ENCODE assay signal across 11 cellular contexts in genomic region chr6:32976334-32977069, GRCh38. TPM values are rescaled to one million over a fixed set of nuclear protein-coding genes. Genes with fewer than 3 reads are reported as not detected.
DNase-seq lines count a peak whose midpoint lies in the region; ATAC-seq and TF ChIP-seq lines count a peak whose summit lies in the region.
"Had no signal": no experiment of that assay in that cellular context is flagged by ENCODE, and none has a peak within 500 bp of the region (broad histone marks: within the 10 kb centered on the region; RNA-seq: fewer than 3 reads in every experiment).

No MANE protein-coding gene starts in this region.

- no peaks in the 10 kb centered on the region for H3K9me3 Mint-ChIP-seq in activated T-cell treated with anti-CD3 and anti-CD28 coated beads, Interleukin-2, amount 50 U/mL, for 4 hours
- no peaks in the 10 kb centered on the region for H3K9me3 Mint-ChIP-seq in WTC11
- H3K9me3 Mint-ChIP-seq in stimulated activated effector memory CD8-positive, alpha-beta T cell treated with anti-CD3 and anti-CD28 coated beads, Interleukin-12 subunit alpha, Interleukin-12 subunit beta, amount 100 ng/mL, for 72 hours: no peaks in the 10 kb centered on the region

- TF ChIP-seq CTCF in WTC11 (IDR thresholded peaks at IDR 0.05) (no peak), fibroblast of the aortic adventitia (IDR thresholded peaks at IDR 0.05; ENCODE audit: insufficient read depth, low read length) (no peak), colonic mucosa (IDR thresholded peaks at IDR 0.05) (no peak)

- peaks cover 87% of the 10 kb centered on the region for H3K36me3 Mint-ChIP-seq in activated T-cell treated with anti-CD3 and anti-CD28 coated beads, Interleukin-2, amount 50 U/mL, for 4 hours (ENCODE audit: insufficient read depth)
- peaks cover 96% of the 10 kb centered on the region for H3K36me3 Mint-ChIP-seq in WTC11
- H3K36me3 Mint-ChIP-seq in stimulated activated effector memory CD8-positive, alpha-beta T cell treated with anti-CD3 and anti-CD28 coated beads, Interleukin-12 subunit alpha, Interleukin-12 subunit beta, amount 100 ng/mL, for 72 hours: peaks cover 100% of the 10 kb centered on the region

- peak overlapping the region; percentile 99 for H3K4me3 ChIP-seq in fibroblast of the aortic adventitia (ENCODE audit: low read depth, low read length)
- no peak overlapping the region for H3K4me3 ChIP-seq in colonic mucosa
- H3K4me3 ChIP-seq: vagina had no signal

- peak overlapping the region; percentile 99 for H3K4me3 Mint-ChIP-seq in activated T-cell treated with anti-CD3 and anti-CD28 coated beads, Interleukin-2, amount 50 U/mL, for 4 hours
- peak overlapping the region; percentile 98 for H3K4me3 Mint-ChIP-seq in WTC11
- H3K4me3 Mint-ChIP-seq in stimulated activated effector memory CD8-positive, alpha-beta T cell treated with anti-CD3 and anti-CD28 coated beads, Interleukin-12 subunit alpha, Interleukin-12 subunit beta, amount 100 ng/mL, for 72 hours: peak overlapping the region; percentile 100

- H3K9me3 ChIP-seq in colonic mucosa: no peaks in the 10 kb centered on the region
- H3K9me3 ChIP-seq: vagina had no signal

- no peak overlapping the region for H3K27ac ChIP-seq in colonic mucosa
- H3K27ac ChIP-seq: cardiac muscle cell, vagina, WERI-Rb-1 had no signal

- DNase-seq in activated T-cell treated with anti-CD3 and anti-CD28 coated beads, Interleukin-2, amount 50 U/mL, for 4 hours: no peak
- no peak for DNase-seq in activated T-cell treated with anti-CD3 and anti-CD28 coated beads for 4 hours
- no peak for DNase-seq in WTC11 (ENCODE audit: low spot score)
- no peak for DNase-seq in fibroblast of the aortic adventitia (ENCODE audit: low read depth)
- peak in 1 of 2 donors; percentile 48 for DNase-seq in stimulated activated effector memory CD8-positive, alpha-beta T cell treated with anti-CD3 and anti-CD28 coated beads, Interleukin-12 subunit alpha, Interleukin-12 subunit beta, amount 100 ng/mL, for 72 hours (ENCODE audit: low spot score in 2 of 2)
- DNase-seq in colonic mucosa: no peak
- no peak for DNase-seq in sciatic nerve (ENCODE audit: low spot score)
- DNase-seq: WERI-Rb-1 had no signal

- no peak for ATAC-seq in activated T-cell treated with anti-CD3 and anti-CD28 coated beads, Interleukin-2, amount 50 U/mL, for 4 hours
- no peak for ATAC-seq in WTC11
- ATAC-seq in stimulated activated effector memory CD8-positive, alpha-beta T cell treated with anti-CD3 and anti-CD28 coated beads, Interleukin-12 subunit alpha, Interleukin-12 subunit beta, amount 100 ng/mL, for 72 hours: no peak
- no peak for ATAC-seq in HG03469 (IDR thresholded peaks at IDR 0.05; ENCODE audit: unreplicated experiment)
- no peak for ATAC-seq in sciatic nerve

- H3K9ac ChIP-seq in colonic mucosa (ENCODE audit: low read depth in 2 of 2, low read length in 2 of 2): no peak overlapping the region

- intact Hi-C loops in colonic mucosa (cut with DNase I) (no loop called here), sciatic nerve (cut with DNase I) (no loop called here)

- no peaks in the 10 kb centered on the region for H3K27me3 ChIP-seq in colonic mucosa
- H3K27me3 ChIP-seq: cardiac muscle cell, vagina had no signal

- POLR2A ChIA-PET in WTC11 (lab: Charles Lee): interaction anchor here (1.5 kb wide), 1 partner anchor 9 kb away, joined by 3 read pairs; no protein-coding TSS in a partner anchor

- H3K27ac Mint-ChIP-seq in WTC11: peak overlapping the region; percentile 68; the same call in 1 of the 2 replicates
- peak overlapping the region; percentile 99 for H3K27ac Mint-ChIP-seq in stimulated activated effector memory CD8-positive, alpha-beta T cell treated with anti-CD3 and anti-CD28 coated beads, Interleukin-12 subunit alpha, Interleukin-12 subunit beta, amount 100 ng/mL, for 72 hours

- peaks cover 34% of the 10 kb centered on the region for H3K4me1 ChIP-seq in colonic mucosa

- peaks cover 53% of the 10 kb centered on the region for H3K36me3 ChIP-seq in colonic mucosa

- CTCF ChIA-PET in WTC11 (lab: Charles Lee): interaction anchor here (0.6 to 0.7 kb wide), 2 partner anchors 8 kb away, joined by 3 to 4 read pairs; no protein-coding TSS in a partner anchor

- H3K27me3 Mint-ChIP-seq in activated T-cell treated with anti-CD3 and anti-CD28 coated beads, Interleukin-2, amount 50 U/mL, for 4 hours (ENCODE audit: low read depth): no peaks in the 10 kb centered on the region
- peaks cover 4% of the 10 kb centered on the region; the same call in 1 of the 2 replicates for H3K27me3 Mint-ChIP-seq in WTC11 (ENCODE audit: low read depth)

- H3K4me1 Mint-ChIP-seq in activated T-cell treated with anti-CD3 and anti-CD28 coated beads, Interleukin-2, amount 50 U/mL, for 4 hours (ENCODE audit: low read depth): peaks cover 43% of the 10 kb centered on the region
- peaks cover 50% of the 10 kb centered on the region for H3K4me1 Mint-ChIP-seq in WTC11
- peaks cover 88% of the 10 kb centered on the region for H3K4me1 Mint-ChIP-seq in stimulated activated effector memory CD8-positive, alpha-beta T cell treated with anti-CD3 and anti-CD28 coated beads, Interleukin-12 subunit alpha, Interleukin-12 subunit beta, amount 100 ng/mL, for 72 hours

TF ChIP-seq in WTC11, 78 proteins besides CTCF, POLR2A, EP300 and RAD21 (continues in another document):
- TF ChIP-seq ELF4 (CRISPR knock-in tag; IDR thresholded peaks at IDR 0.05; ENCODE audit: low read depth): no peak
- TF ChIP-seq MAX (CRISPR knock-in tag; IDR thresholded peaks at IDR 0.05): no peak
- TF ChIP-seq STAT6 (CRISPR knock-in tag; conservative IDR thresholded peaks at IDR 0.05; ENCODE audit: low read depth): no peak
- no peak for TF ChIP-seq RORB (CRISPR knock-in tag; IDR thresholded peaks at IDR 0.05)
- TF ChIP-seq HMGXB4 (CRISPR knock-in tag; IDR thresholded peaks at IDR 0.05): no peak
- no peak for TF ChIP-seq FOXJ3 (CRISPR knock-in tag; IDR thresholded peaks at IDR 0.05; ENCODE audit: borderline replicate concordance)
- no peak for TF ChIP-seq MYBL2 (CRISPR knock-in tag; IDR thresholded peaks at IDR 0.05)
- no peak for TF ChIP-seq GABPB1 (CRISPR knock-in tag; IDR thresholded peaks at IDR 0.05)

RNA-seq across cellular contexts. Expression of gene BRD2, which starts 8.1 kb away (rescaled TPM):
- 100 to 1,000 TPM; 338 to 358 (median 348) TPM for total RNA-seq in activated T-cell treated with anti-CD3 and anti-CD28 coated beads, Interleukin-2, amount 50 U/mL, for 4 hours
- total RNA-seq in WTC11 (2021): 206 to 222 TPM (median 214 TPM) in 3 replicates
- total RNA-seq in fibroblast of the aortic adventitia (ENCODE audit: low replicate concordance): 145 and 157 TPM in 2 replicates
- total RNA-seq in colonic mucosa: 100 to 1,000 TPM; 149 to 167 TPM
- total RNA-seq in sciatic nerve: 188 TPM

RNA-seq across cellular contexts. Expression of gene HLA-DMA, which starts 23.6 kb away (rescaled TPM):
- 1 to 10 TPM; 4.3 to 6.4 (median 5.5) TPM for total RNA-seq in activated T-cell treated with anti-CD3 and anti-CD28 coated beads, Interleukin-2, amount 50 U/mL, for 4 hours
- total RNA-seq in WTC11 (2021): 6.0 to 9.3 TPM (median 6.6 TPM) in 3 replicates
- total RNA-seq in fibroblast of the aortic adventitia (ENCODE audit: low replicate concordance): 1.6 and 2.1 TPM in 2 replicates
- 10 to 100 TPM; 14.5 to 26.1 TPM for total RNA-seq in colonic mucosa
- total RNA-seq in sciatic nerve: 70.1 TPM

RNA-seq across cellular contexts. Expression of gene HLA-DOA, which starts 32.9 kb away (rescaled TPM):
- total RNA-seq in activated T-cell treated with anti-CD3 and anti-CD28 coated beads, Interleukin-2, amount 50 U/mL, for 4 hours: 1 to 10 TPM; 2.0 to 2.1 (median 2.1) TPM
- total RNA-seq in WTC11 (2021) (13.6 to 24.6 TPM (median 24.4 TPM) in 3 replicates), fibroblast of the aortic adventitia (ENCODE audit: low replicate concordance) (not detected in 2 replicates), colonic mucosa (1 to 10 TPM; 1.6 to 4.3 TPM), sciatic nerve (9.7 TPM)

RNA-seq across cellular contexts. Expression of gene HLA-DMB, which starts 35.7 kb away (rescaled TPM):
- 1 to 10 TPM in 2 of 3 donors, under 1 TPM in 1; 0.46 to 1.6 (median 1.4) TPM for total RNA-seq in activated T-cell treated with anti-CD3 and anti-CD28 coated beads, Interleukin-2, amount 50 U/mL, for 4 hours
- total RNA-seq in WTC11 (2021) (1.1 to 2.7 TPM (median 2.3 TPM) in 3 replicates), fibroblast of the aortic adventitia (ENCODE audit: low replicate concordance) (0.09 TPM in 1 of 2 replicates, not detected in the other), colonic mucosa (10 to 100 TPM in 1 of 2 donors, 1 to 10 TPM in 1; 6.7 to 28.8 TPM), sciatic nerve (46.9 TPM)
- total RNA-seq: cardiac muscle cell had no signal
